Comparison of ENCODE assay signal across 9 cellular contexts in genomic region chr1:234531181-234532132, GRCh38. TPM values are rescaled to one million over a fixed set of nuclear protein-coding genes. Genes with fewer than 3 reads are reported as not detected.
DNase-seq lines count a peak whose midpoint lies in the region; ATAC-seq, FAIRE-seq and TF ChIP-seq lines count a peak whose summit lies in the region.
"Had no signal": no experiment of that assay in that cellular context is flagged by ENCODE, and none has a peak within 500 bp of the region (broad histone marks: within the 10 kb centered on the region; RNA-seq: fewer than 3 reads in every experiment).

No MANE protein-coding gene starts in this region.

- peaks cover 65% of the 10 kb centered on the region for H3K4me1 Mint-ChIP-seq in astrocyte (ENCODE audit: low read depth, unreplicated experiment)
- no peaks in the 10 kb centered on the region for H3K4me1 Mint-ChIP-seq in activated T-helper 17 cell treated with anti-CD3 and anti-CD28 coated beads, Interleukin-2, amount 50 U/mL, for 72 hours

- H3K27me3 Mint-ChIP-seq in astrocyte (ENCODE audit: low read depth, unreplicated experiment), result no peaks in the 10 kb centered on the region
- peaks cover 9% of the 10 kb centered on the region for H3K27me3 Mint-ChIP-seq in activated T-helper 17 cell treated with anti-CD3 and anti-CD28 coated beads, Interleukin-2, amount 50 U/mL, for 72 hours

- H3K4me2 ChIP-seq in astrocyte (ENCODE audit: low read length), result peak overlapping the region; percentile 64

- H3K27me3 ChIP-seq in astrocyte (ENCODE audit: insufficient read depth, low read length) (no peaks in the 10 kb centered on the region), right cardiac atrium (ENCODE audit: control insufficient read depth, insufficient read depth) (no peaks in the 10 kb centered on the region), rectal smooth muscle tissue (ENCODE audit: control insufficient read depth, insufficient read depth, low read length) (no peaks in the 10 kb centered on the region), HAP-1 (ENCODE audit: low read depth) (no peaks in the 10 kb centered on the region)

- peak; percentile 83 for DNase-seq in EH (ENCODE audit: low read depth)
- DNase-seq in astrocyte (ENCODE audit: low read depth), result peak; percentile 87
- DNase-seq in right cardiac atrium, result peak; percentile 84 to 91 (median 86)
- DNase-seq in HAP-1 (ENCODE audit: low spot score in 2 of 2), result no peak
- no peak for DNase-seq in cerebellum (ENCODE audit: low spot score)
- DNase-seq: activated CD4-positive, alpha-beta T cell treated with anti-CD3 and anti-CD28 coated beads for 4 hours had no signal

- H3K4me3 Mint-ChIP-seq in astrocyte (ENCODE audit: unreplicated experiment), result no peak overlapping the region
- no peak overlapping the region for H3K4me3 Mint-ChIP-seq in activated T-helper 17 cell treated with anti-CD3 and anti-CD28 coated beads, Interleukin-2, amount 50 U/mL, for 72 hours

- in situ Hi-C loops in HAP-1 (cut with MboI; ENCODE audit: low sequenced_read_pairs), result no loop called here

- no peaks in the 10 kb centered on the region for H3K9me3 Mint-ChIP-seq in astrocyte (ENCODE audit: unreplicated experiment)
- H3K9me3 Mint-ChIP-seq in activated T-helper 17 cell treated with anti-CD3 and anti-CD28 coated beads, Interleukin-2, amount 50 U/mL, for 72 hours, result no peaks in the 10 kb centered on the region

- FAIRE-seq in astrocyte (lab: Jason Lieb, UNC), result no peak

- H3K4me1 ChIP-seq in astrocyte (ENCODE audit: insufficient read depth, low read length) (peaks cover 54% of the 10 kb centered on the region), right cardiac atrium (ENCODE audit: control insufficient read depth, insufficient read depth, low read length) (peaks cover 44% of the 10 kb centered on the region), rectal smooth muscle tissue (ENCODE audit: control insufficient read depth, insufficient read depth, low read length) (peaks cover 70% of the 10 kb centered on the region), HAP-1 (0 out of 2 replicates have a peak, but pooled peaks cover 4% of the 10 kb centered on the region)

- ATAC-seq in right cardiac atrium, result peak; percentile 61 to 62
- ATAC-seq in GM18519 (IDR thresholded peaks at IDR 0.05; ENCODE audit: low FRiP score, unreplicated experiment), result no peak
- no peak for ATAC-seq in activated T-helper 17 cell treated with anti-CD3 and anti-CD28 coated beads, Interleukin-2, amount 50 U/mL, for 72 hours (replicated peaks)

- H4K20me1 ChIP-seq in astrocyte (ENCODE audit: insufficient read depth, low read length), result no peaks in the 10 kb centered on the region

- 27% methylated on average over 31 of the region's 31 CpGs for WGBS in right cardiac atrium

- H3K4me3 ChIP-seq in astrocyte (ENCODE audit: insufficient read depth, low read depth, low read length) (peak overlapping the region; percentile 11), right cardiac atrium (ENCODE audit: low read length) (peak overlapping the region; percentile 17), rectal smooth muscle tissue (ENCODE audit: low read length) (peak overlapping the region; percentile 38), HAP-1 (no peak overlapping the region)

- H3K9me3 ChIP-seq in astrocyte (ENCODE audit: insufficient read depth, low read depth, low read length) (no peaks in the 10 kb centered on the region), right cardiac atrium (ENCODE audit: control insufficient read depth, low read length) (no peaks in the 10 kb centered on the region), HAP-1 (no peaks in the 10 kb centered on the region; the same call in none of the 2 replicates)

- H3K36me3 Mint-ChIP-seq in astrocyte (ENCODE audit: low read depth, unreplicated experiment), result no peaks in the 10 kb centered on the region
- no peaks in the 10 kb centered on the region for H3K36me3 Mint-ChIP-seq in activated T-helper 17 cell treated with anti-CD3 and anti-CD28 coated beads, Interleukin-2, amount 50 U/mL, for 72 hours (ENCODE audit: low read depth)

- no peaks in the 10 kb centered on the region for H3K79me2 ChIP-seq in astrocyte (ENCODE audit: insufficient read depth, low read length)

- H2AFZ ChIP-seq in astrocyte (ENCODE audit: low read depth, low read length), result peak overlapping the region; percentile 76

- H3K36me3 ChIP-seq in astrocyte (ENCODE audit: insufficient read depth, low read length) (no peaks in the 10 kb centered on the region), rectal smooth muscle tissue (ENCODE audit: control insufficient read depth, insufficient read depth, low read length) (no peaks in the 10 kb centered on the region), HAP-1 (replicated peaks) (no peaks in the 10 kb centered on the region)

- peak overlapping the region; percentile 97 for H3K27ac Mint-ChIP-seq in astrocyte (ENCODE audit: unreplicated experiment)
- no peak overlapping the region for H3K27ac Mint-ChIP-seq in activated T-helper 17 cell treated with anti-CD3 and anti-CD28 coated beads, Interleukin-2, amount 50 U/mL, for 72 hours

- TF ChIP-seq CTCF in astrocyte (IDR thresholded peaks at IDR 0.05; ENCODE audit: insufficient read depth, low read depth, low read length), result no peak

- intact Hi-C loops in right cardiac atrium (cut with DNase I), result loop anchor here in 3 of 4 donors (5.0 to 10.0 kb wide), 5 partner anchors 53 to 463 kb away; no protein-coding TSS in a partner anchor

- H3K27ac ChIP-seq in astrocyte (ENCODE audit: low read depth, low read length) (peak overlapping the region; percentile 92), right cardiac atrium (ENCODE audit: low read length) (peak overlapping the region; percentile 100), rectal smooth muscle tissue (ENCODE audit: low read depth, low read length) (peak overlapping the region; percentile 98)

- H3K9ac ChIP-seq in astrocyte (ENCODE audit: low read length) (peak overlapping the region; percentile 89), rectal smooth muscle tissue (ENCODE audit: low read length) (peak overlapping the region; percentile 32)

RNA-seq across cellular contexts. Expression of gene TARBP1, which starts 52.5 kb away (rescaled TPM):
- 15.9 and 17.8 TPM in 2 replicates for total RNA-seq in astrocyte
- 10 to 100 TPM; 10.7 to 12.0 (median 11.4) TPM for total RNA-seq in right cardiac atrium
- 10.8 TPM for polyA plus RNA-seq in right cardiac atrium
- 10 to 100 TPM; 20.7 to 22.2 TPM for total RNA-seq in activated T-helper 17 cell treated with anti-CD3 and anti-CD28 coated beads, Interleukin-2, amount 50 U/mL, for 72 hours
- 88.7 TPM for total RNA-seq in cerebellum

Comparison
In these comparisons a context has a peak if more than half of its experiments do, and no peak if none do; other contexts are left out.
1. DNase-seq: peak in EH (single experiment), astrocyte (single experiment) and right cardiac atrium (3 of 3); none in HAP-1 (0 of 2) and cerebellum (single experiment).
2. ATAC-seq: peak in right cardiac atrium (2 of 2); none in GM18519 (single experiment) and activated T-helper 17 cell treated with anti-CD3 and anti-CD28 coated beads, Interleukin-2, amount 50 U/mL, for 72 hours (single experiment).
3. Peak in every context shown above with its lines, with median percentiles within 50 percentile points of each other: H3K27ac ChIP-seq.